Comparison of ENCODE assay signal across 1 cellular context in the genomic region with DNA sequence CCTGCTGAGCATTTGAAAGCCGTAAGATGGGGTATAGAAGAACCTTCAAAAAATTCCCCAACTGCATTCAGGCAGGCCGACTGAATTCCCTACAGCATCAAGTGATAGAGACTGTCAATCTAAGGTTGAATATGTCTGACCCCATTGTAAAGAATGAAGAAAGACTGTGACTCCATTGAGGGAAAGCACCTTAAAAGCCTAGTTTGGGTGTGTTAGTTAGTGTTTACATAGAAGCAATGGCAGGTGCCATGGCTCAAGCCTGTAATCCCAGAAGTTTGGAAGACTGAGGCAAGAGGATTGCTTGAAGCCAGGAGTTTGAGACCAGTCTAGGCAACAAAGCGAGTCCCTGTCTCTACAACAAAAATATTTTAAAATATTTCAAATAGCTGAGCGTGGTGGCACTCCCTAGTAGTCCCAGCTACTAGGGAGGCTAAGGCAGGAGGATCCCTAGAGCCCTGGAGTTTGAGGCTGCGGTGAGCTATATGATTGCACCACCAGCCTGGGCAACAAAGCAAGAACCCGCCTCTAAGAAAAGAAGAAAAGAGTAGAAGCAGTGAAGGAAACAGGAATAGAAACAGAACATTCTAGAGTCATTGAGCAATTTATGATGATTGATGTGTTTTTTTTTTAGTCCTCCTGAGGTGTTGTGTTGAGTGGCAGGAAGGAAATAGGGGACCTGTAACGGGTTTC.
A peak's percentile ranks its signal among the peaks of the same experiment; 100 is the strongest.
TF ChIP-seq lines count a peak whose summit lies in the region.

No MANE protein-coding gene starts in this region.

TF ChIP-seq in K562, 482 proteins besides CTCF, POLR2A, EP300 and RAD21 (continued from another document and continues in another):
- TF ChIP-seq ZNF583 (CRISPR knock-in tag; IDR thresholded peaks at IDR 0.05) = no peak
- peak; percentile 46; the same call in 1 of the 2 replicates for TF ChIP-seq ZNF384 (IDR thresholded peaks at IDR 0.05; ENCODE audit: low read depth, low read length)
- no peak for TF ChIP-seq SRSF9 (IDR thresholded peaks at IDR 0.05; ENCODE audit: borderline replicate concordance, low read depth, low read length)
- no peak for TF ChIP-seq RFX5 (IDR thresholded peaks at IDR 0.05; ENCODE audit: low read depth, low read length)
- no peak for TF ChIP-seq TGIF2 (CRISPR knock-in tag; IDR thresholded peaks at IDR 0.05)
- TF ChIP-seq TAF9B (IDR thresholded peaks at IDR 0.05; ENCODE audit: partially characterized antibody) = no peak
- TF ChIP-seq CCAR2 (IDR thresholded peaks at IDR 0.05; ENCODE audit: low read depth, low read length) = no peak
- no peak for TF ChIP-seq NFATC3 (IDR thresholded peaks at IDR 0.05)
- no peak for TF ChIP-seq TFAM (CRISPR knock-in tag; conservative IDR thresholded peaks at IDR 0.05)
- no peak for TF ChIP-seq NELFE (IDR thresholded peaks at IDR 0.05; ENCODE audit: insufficient read depth, insufficient read length)
- TF ChIP-seq, protein P1, sequence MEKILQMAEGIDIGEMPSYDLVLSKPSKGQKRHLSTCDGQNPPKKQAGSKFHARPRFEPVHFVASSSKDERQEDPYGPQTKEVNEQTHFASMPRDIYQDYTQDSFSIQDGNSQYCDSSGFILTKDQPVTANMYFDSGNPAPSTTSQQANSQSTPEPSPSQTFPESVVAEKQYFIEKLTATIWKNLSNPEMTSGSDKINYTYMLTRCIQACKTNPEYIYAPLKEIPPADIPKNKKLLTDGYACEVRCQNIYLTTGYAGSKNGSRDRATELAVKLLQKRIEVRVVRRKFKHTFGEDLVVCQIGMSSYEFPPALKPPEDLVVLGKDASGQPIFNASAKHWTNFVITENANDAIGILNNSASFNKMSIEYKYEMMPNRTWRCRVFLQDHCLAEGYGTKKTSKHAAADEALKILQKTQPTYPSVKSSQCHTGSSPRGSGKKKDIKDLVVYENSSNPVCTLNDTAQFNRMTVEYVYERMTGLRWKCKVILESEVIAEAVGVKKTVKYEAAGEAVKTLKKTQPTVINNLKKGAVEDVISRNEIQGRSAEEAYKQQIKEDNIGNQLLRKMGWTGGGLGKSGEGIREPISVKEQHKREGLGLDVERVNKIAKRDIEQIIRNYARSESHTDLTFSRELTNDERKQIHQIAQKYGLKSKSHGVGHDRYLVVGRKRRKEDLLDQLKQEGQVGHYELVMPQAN (IDR thresholded peaks at IDR 0.05; ENCODE audit: borderline replicate concordance) = no peak
- TF ChIP-seq BRD4 (IDR thresholded peaks at IDR 0.05) = peak; percentile 32
- TF ChIP-seq, protein P2, sequence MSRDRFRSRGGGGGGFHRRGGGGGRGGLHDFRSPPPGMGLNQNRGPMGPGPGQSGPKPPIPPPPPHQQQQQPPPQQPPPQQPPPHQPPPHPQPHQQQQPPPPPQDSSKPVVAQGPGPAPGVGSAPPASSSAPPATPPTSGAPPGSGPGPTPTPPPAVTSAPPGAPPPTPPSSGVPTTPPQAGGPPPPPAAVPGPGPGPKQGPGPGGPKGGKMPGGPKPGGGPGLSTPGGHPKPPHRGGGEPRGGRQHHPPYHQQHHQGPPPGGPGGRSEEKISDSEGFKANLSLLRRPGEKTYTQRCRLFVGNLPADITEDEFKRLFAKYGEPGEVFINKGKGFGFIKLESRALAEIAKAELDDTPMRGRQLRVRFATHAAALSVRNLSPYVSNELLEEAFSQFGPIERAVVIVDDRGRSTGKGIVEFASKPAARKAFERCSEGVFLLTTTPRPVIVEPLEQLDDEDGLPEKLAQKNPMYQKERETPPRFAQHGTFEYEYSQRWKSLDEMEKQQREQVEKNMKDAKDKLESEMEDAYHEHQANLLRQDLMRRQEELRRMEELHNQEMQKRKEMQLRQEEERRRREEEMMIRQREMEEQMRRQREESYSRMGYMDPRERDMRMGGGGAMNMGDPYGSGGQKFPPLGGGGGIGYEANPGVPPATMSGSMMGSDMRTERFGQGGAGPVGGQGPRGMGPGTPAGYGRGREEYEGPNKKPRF (IDR thresholded peaks at IDR 0.05; ENCODE audit: low read depth, low read length) = no peak
- no peak for TF ChIP-seq GTF2F1 (IDR thresholded peaks at IDR 0.05; ENCODE audit: low read depth, low read length)
- no peak for TF ChIP-seq MCM7 (IDR thresholded peaks at IDR 0.05)
- TF ChIP-seq SIX5 (IDR thresholded peaks at IDR 0.05; ENCODE audit: borderline replicate concordance in 1 of 2, insufficient read depth in 1 of 2, low read depth in 1 of 2, low read length in 2 of 2) = no peak
- TF ChIP-seq JUND (IDR thresholded peaks at IDR 0.05; ENCODE audit: borderline replicate concordance, low read depth, low read length) = peak; percentile 5; the same call in 1 of the 2 replicates
- no peak; the same call in 2 of the 3 replicates for TF ChIP-seq JUND (tag; IDR thresholded peaks at IDR 0.05; ENCODE audit: borderline replicate concordance, low read depth, low read length)
- TF ChIP-seq, protein P3, sequence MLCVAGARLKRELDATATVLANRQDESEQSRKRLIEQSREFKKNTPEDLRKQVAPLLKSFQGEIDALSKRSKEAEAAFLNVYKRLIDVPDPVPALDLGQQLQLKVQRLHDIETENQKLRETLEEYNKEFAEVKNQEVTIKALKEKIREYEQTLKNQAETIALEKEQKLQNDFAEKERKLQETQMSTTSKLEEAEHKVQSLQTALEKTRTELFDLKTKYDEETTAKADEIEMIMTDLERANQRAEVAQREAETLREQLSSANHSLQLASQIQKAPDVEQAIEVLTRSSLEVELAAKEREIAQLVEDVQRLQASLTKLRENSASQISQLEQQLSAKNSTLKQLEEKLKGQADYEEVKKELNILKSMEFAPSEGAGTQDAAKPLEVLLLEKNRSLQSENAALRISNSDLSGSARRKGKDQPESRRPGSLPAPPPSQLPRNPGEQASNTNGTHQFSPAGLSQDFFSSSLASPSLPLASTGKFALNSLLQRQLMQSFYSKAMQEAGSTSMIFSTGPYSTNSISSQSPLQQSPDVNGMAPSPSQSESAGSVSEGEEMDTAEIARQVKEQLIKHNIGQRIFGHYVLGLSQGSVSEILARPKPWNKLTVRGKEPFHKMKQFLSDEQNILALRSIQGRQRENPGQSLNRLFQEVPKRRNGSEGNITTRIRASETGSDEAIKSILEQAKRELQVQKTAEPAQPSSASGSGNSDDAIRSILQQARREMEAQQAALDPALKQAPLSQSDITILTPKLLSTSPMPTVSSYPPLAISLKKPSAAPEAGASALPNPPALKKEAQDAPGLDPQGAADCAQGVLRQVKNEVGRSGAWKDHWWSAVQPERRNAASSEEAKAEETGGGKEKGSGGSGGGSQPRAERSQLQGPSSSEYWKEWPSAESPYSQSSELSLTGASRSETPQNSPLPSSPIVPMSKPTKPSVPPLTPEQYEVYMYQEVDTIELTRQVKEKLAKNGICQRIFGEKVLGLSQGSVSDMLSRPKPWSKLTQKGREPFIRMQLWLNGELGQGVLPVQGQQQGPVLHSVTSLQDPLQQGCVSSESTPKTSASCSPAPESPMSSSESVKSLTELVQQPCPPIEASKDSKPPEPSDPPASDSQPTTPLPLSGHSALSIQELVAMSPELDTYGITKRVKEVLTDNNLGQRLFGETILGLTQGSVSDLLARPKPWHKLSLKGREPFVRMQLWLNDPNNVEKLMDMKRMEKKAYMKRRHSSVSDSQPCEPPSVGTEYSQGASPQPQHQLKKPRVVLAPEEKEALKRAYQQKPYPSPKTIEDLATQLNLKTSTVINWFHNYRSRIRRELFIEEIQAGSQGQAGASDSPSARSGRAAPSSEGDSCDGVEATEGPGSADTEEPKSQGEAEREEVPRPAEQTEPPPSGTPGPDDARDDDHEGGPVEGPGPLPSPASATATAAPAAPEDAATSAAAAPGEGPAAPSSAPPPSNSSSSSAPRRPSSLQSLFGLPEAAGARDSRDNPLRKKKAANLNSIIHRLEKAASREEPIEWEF (CRISPR knock-in tag; IDR thresholded peaks at IDR 0.05) = peak; percentile 75
- TF ChIP-seq ZNF165 (CRISPR knock-in tag; IDR thresholded peaks at IDR 0.05; ENCODE audit: borderline replicate concordance) = no peak
- TF ChIP-seq, protein P4, sequence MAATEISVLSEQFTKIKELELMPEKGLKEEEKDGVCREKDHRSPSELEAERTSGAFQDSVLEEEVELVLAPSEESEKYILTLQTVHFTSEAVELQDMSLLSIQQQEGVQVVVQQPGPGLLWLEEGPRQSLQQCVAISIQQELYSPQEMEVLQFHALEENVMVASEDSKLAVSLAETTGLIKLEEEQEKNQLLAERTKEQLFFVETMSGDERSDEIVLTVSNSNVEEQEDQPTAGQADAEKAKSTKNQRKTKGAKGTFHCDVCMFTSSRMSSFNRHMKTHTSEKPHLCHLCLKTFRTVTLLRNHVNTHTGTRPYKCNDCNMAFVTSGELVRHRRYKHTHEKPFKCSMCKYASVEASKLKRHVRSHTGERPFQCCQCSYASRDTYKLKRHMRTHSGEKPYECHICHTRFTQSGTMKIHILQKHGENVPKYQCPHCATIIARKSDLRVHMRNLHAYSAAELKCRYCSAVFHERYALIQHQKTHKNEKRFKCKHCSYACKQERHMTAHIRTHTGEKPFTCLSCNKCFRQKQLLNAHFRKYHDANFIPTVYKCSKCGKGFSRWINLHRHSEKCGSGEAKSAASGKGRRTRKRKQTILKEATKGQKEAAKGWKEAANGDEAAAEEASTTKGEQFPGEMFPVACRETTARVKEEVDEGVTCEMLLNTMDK (IDR thresholded peaks at IDR 0.05; ENCODE audit: borderline replicate concordance, insufficient read depth, low read depth, low read length, poor library complexity, severe bottlenecking) = no peak
- TF ChIP-seq, protein P5, sequence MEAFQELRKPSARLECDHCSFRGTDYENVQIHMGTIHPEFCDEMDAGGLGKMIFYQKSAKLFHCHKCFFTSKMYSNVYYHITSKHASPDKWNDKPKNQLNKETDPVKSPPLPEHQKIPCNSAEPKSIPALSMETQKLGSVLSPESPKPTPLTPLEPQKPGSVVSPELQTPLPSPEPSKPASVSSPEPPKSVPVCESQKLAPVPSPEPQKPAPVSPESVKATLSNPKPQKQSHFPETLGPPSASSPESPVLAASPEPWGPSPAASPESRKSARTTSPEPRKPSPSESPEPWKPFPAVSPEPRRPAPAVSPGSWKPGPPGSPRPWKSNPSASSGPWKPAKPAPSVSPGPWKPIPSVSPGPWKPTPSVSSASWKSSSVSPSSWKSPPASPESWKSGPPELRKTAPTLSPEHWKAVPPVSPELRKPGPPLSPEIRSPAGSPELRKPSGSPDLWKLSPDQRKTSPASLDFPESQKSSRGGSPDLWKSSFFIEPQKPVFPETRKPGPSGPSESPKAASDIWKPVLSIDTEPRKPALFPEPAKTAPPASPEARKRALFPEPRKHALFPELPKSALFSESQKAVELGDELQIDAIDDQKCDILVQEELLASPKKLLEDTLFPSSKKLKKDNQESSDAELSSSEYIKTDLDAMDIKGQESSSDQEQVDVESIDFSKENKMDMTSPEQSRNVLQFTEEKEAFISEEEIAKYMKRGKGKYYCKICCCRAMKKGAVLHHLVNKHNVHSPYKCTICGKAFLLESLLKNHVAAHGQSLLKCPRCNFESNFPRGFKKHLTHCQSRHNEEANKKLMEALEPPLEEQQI (IDR thresholded peaks at IDR 0.05) = no peak
- no peak for TF ChIP-seq ERF (CRISPR knock-in tag; IDR thresholded peaks at IDR 0.05)
- no peak for TF ChIP-seq E2F3 (CRISPR knock-in tag; IDR thresholded peaks at IDR 0.05)
- TF ChIP-seq ETS2 (tag; IDR thresholded peaks at IDR 0.05; ENCODE audit: borderline replicate concordance, poor library complexity, severe bottlenecking) = no peak
- TF ChIP-seq, protein P6, sequence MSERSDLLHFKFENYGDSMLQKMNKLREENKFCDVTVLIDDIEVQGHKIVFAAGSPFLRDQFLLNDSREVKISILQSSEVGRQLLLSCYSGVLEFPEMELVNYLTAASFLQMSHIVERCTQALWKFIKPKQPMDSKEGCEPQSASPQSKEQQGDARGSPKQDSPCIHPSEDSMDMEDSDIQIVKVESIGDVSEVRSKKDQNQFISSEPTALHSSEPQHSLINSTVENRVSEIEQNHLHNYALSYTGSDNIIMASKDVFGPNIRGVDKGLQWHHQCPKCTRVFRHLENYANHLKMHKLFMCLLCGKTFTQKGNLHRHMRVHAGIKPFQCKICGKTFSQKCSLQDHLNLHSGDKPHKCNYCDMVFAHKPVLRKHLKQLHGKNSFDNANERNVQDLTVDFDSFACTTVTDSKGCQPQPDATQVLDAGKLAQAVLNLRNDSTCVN (CRISPR knock-in tag; IDR thresholded peaks at IDR 0.05) = 0 out of 2 replicates have a peak, but pooled peaks have one; percentile 13
- no peak for TF ChIP-seq ZNF282 (CRISPR knock-in tag; IDR thresholded peaks at IDR 0.05)
- TF ChIP-seq, protein P7, sequence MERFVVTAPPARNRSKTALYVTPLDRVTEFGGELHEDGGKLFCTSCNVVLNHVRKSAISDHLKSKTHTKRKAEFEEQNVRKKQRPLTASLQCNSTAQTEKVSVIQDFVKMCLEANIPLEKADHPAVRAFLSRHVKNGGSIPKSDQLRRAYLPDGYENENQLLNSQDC (CRISPR knock-in tag; IDR thresholded peaks at IDR 0.05) = 0 out of 2 replicates have a peak, but pooled peaks have one; percentile 11
- TF ChIP-seq MYNN (IDR thresholded peaks at IDR 0.05) = no peak
- TF ChIP-seq MYNN (CRISPR knock-in tag; IDR thresholded peaks at IDR 0.05) = no peak
- TF ChIP-seq, protein P8, sequence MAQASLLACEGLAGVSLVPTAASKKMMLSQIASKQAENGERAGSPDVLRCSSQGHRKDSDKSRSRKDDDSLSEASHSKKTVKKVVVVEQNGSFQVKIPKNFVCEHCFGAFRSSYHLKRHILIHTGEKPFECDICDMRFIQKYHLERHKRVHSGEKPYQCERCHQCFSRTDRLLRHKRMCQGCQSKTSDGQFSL (CRISPR knock-in tag; IDR thresholded peaks at IDR 0.05) = no peak
- TF ChIP-seq, protein P8 (tag; IDR thresholded peaks at IDR 0.05) = peak in 1 of 2 experiments; percentile 54; a peak in 1 of 4 replicates
- peak; percentile 78 for TF ChIP-seq NFRKB (IDR thresholded peaks at IDR 0.05; ENCODE audit: low read depth)
- TF ChIP-seq MEIS2 (IDR thresholded peaks at IDR 0.05; ENCODE audit: partially characterized antibody) = peak; percentile 88
- no peak; a peak in 1 of 4 replicates for TF ChIP-seq SRF (CRISPR knock-in tag; IDR thresholded peaks at IDR 0.05)
- TF ChIP-seq TCFL5 (CRISPR knock-in tag; conservative IDR thresholded peaks at IDR 0.05) = no peak
- TF ChIP-seq, protein P9, sequence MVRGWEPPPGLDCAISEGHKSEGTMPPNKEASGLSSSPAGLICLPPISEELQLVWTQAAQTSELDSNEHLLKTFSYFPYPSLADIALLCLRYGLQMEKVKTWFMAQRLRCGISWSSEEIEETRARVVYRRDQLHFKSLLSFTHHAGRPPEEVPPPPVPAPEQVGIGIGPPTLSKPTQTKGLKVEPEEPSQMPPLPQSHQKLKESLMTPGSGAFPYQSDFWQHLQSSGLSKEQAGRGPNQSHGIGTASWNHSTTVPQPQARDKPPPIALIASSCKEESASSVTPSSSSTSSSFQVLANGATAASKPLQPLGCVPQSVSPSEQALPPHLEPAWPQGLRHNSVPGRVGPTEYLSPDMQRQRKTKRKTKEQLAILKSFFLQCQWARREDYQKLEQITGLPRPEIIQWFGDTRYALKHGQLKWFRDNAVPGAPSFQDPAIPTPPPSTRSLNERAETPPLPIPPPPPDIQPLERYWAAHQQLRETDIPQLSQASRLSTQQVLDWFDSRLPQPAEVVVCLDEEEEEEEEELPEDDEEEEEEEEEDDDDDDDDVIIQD (CRISPR knock-in tag; IDR thresholded peaks at IDR 0.05) = no peak
- TF ChIP-seq, protein P10, sequence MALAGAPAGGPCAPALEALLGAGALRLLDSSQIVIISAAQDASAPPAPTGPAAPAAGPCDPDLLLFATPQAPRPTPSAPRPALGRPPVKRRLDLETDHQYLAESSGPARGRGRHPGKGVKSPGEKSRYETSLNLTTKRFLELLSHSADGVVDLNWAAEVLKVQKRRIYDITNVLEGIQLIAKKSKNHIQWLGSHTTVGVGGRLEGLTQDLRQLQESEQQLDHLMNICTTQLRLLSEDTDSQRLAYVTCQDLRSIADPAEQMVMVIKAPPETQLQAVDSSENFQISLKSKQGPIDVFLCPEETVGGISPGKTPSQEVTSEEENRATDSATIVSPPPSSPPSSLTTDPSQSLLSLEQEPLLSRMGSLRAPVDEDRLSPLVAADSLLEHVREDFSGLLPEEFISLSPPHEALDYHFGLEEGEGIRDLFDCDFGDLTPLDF (CRISPR knock-in tag; IDR thresholded peaks at IDR 0.05) = no peak
